In genomic region chr10:109918707-109919106, GRCh38 we compare ENCODE assay signal across 8 cellular contexts. TPM values are rescaled to one million over a fixed set of nuclear protein-coding genes. Genes with fewer than 3 reads are reported as not detected.
A peak's percentile ranks its signal among the peaks of the same experiment; 100 is the strongest.
DNase-seq lines count a peak whose midpoint lies in the region; ATAC-seq and TF ChIP-seq lines count a peak whose summit lies in the region.
"Not testable (repeated sequence)": the region's sequence is repeated elsewhere in the genome, so short reads cannot be mapped to it uniquely, and the experiment has no call there.

No MANE protein-coding gene starts in this region.

- not testable (repeated sequence) for BruUV-seq in Caco-2 (replicated peaks; lab: Mats Ljungman, UMichigan)

- intact Hi-C loops in Caco-2 (cut with micrococcal nuclease; ENCODE audit: unreplicated experiment) = not testable (repeated sequence)
- intact Hi-C loops in activated CD8-positive, alpha-beta T cell treated with anti-CD3 and anti-CD28 coated beads for 36 hours (cut with micrococcal nuclease) = loop anchor here (5.0 kb wide), 2 partner anchors 94 to 154 kb away; no protein-coding TSS in a partner anchor

- peak overlapping the region; percentile 45 for H3K27ac Mint-ChIP-seq in Caco-2 (ENCODE audit: unreplicated experiment)
- not testable (repeated sequence) for H3K27ac Mint-ChIP-seq in T-cell
- H3K27ac Mint-ChIP-seq in activated CD8-positive, alpha-beta T cell treated with anti-CD3 and anti-CD28 coated beads for 36 hours = peak overlapping the region; percentile 78
- peak overlapping the region; percentile 68 for H3K27ac Mint-ChIP-seq in activated naive CD4-positive, alpha-beta T cell treated with anti-CD3 and anti-CD28 coated beads, Interleukin-2, amount 50 U/mL, for 24 hours
- peak overlapping the region; percentile 35 for H3K27ac Mint-ChIP-seq in activated naive CD8-positive, alpha-beta T cell treated with anti-CD3 and anti-CD28 coated beads, Interleukin-2, amount 50 U/mL, for 24 hours
- H3K27ac Mint-ChIP-seq in effector memory CD8-positive, alpha-beta T cell = peak overlapping the region in 1 of 2 donors; percentile 0
- peak overlapping the region; percentile 37 to 40 for H3K27ac Mint-ChIP-seq in natural killer cell treated with Interleukin-12 subunit alpha and Interleukin-12 subunit beta and Interleukin-15 and Interleukin-18, amount 100 ng/mL, for 72 hours
- H3K27ac Mint-ChIP-seq in stimulated activated naive CD8-positive, alpha-beta T cell treated with anti-CD3 and anti-CD28 coated beads, Interleukin-15, Interleukin-2, amounts not matched to agents 100 ng/mL and 50 ng/mL, for 24 hours = peak overlapping the region; percentile 78

- H3K4me3 Mint-ChIP-seq in Caco-2 (ENCODE audit: unreplicated experiment); activated CD8-positive, alpha-beta T cell treated with anti-CD3 and anti-CD28 coated beads for 36 hours; activated naive CD8-positive, alpha-beta T cell treated with anti-CD3 and anti-CD28 coated beads, Interleukin-2, amount 50 U/mL, for 24 hours; stimulated activated naive CD8-positive, alpha-beta T cell treated with anti-CD3 and anti-CD28 coated beads, Interleukin-15, Interleukin-2, amounts not matched to agents 100 ng/mL and 50 ng/mL, for 24 hours: not testable (repeated sequence)
- H3K4me3 Mint-ChIP-seq in T-cell = peak overlapping the region in 2 of 3 donors; percentile 9 to 21
- peak overlapping the region; percentile 30 for H3K4me3 Mint-ChIP-seq in activated naive CD4-positive, alpha-beta T cell treated with anti-CD3 and anti-CD28 coated beads, Interleukin-2, amount 50 U/mL, for 24 hours
- peak overlapping the region; percentile 29 to 42 for H3K4me3 Mint-ChIP-seq in effector memory CD8-positive, alpha-beta T cell
- H3K4me3 Mint-ChIP-seq in natural killer cell treated with Interleukin-12 subunit alpha and Interleukin-12 subunit beta and Interleukin-15 and Interleukin-18, amount 100 ng/mL, for 72 hours = peak overlapping the region; percentile 25

- not testable (repeated sequence) for H3K36me3 ChIP-seq in Caco-2 (ENCODE audit: control insufficient read depth, insufficient read depth, low read length)

- CTCF ChIA-PET in Caco-2 (lab: Charles Lee) = not testable (repeated sequence)
- CTCF ChIA-PET in T-cell (lab: Charles Lee) = interaction anchor here (0.7 kb wide), 2 partner anchors 58 to 686 kb away, joined by 3 to 6 read pairs; no protein-coding TSS in a partner anchor
- CTCF ChIA-PET in activated CD8-positive, alpha-beta T cell treated with anti-CD3 and anti-CD28 coated beads for 36 hours (lab: Charles Lee) = interaction anchor here (1.2 kb wide), 1 partner anchor 35 kb away, joined by 3 read pairs; no protein-coding TSS in a partner anchor

- DNase-seq in Caco-2; T-cell; activated CD8-positive, alpha-beta T cell treated with anti-CD3 and anti-CD28 coated beads for 36 hours; activated naive CD8-positive, alpha-beta T cell treated with anti-CD3 and anti-CD28 coated beads, Interleukin-2, amount 50 U/mL, for 24 hours; effector memory CD8-positive, alpha-beta T cell; natural killer cell treated with Interleukin-12 subunit alpha and Interleukin-12 subunit beta and Interleukin-15 and Interleukin-18, amount 100 ng/mL, for 72 hours (ENCODE audit: low spot score): not testable (repeated sequence)

- H3K27me3 Mint-ChIP-seq in Caco-2 (ENCODE audit: insufficient read depth, unreplicated experiment); T-cell; activated CD8-positive, alpha-beta T cell treated with anti-CD3 and anti-CD28 coated beads for 36 hours; activated naive CD4-positive, alpha-beta T cell treated with anti-CD3 and anti-CD28 coated beads, Interleukin-2, amount 50 U/mL, for 24 hours; activated naive CD8-positive, alpha-beta T cell treated with anti-CD3 and anti-CD28 coated beads, Interleukin-2, amount 50 U/mL, for 24 hours; effector memory CD8-positive, alpha-beta T cell; natural killer cell treated with Interleukin-12 subunit alpha and Interleukin-12 subunit beta and Interleukin-15 and Interleukin-18, amount 100 ng/mL, for 72 hours; stimulated activated naive CD8-positive, alpha-beta T cell treated with anti-CD3 and anti-CD28 coated beads, Interleukin-15, Interleukin-2, amounts not matched to agents 100 ng/mL and 50 ng/mL, for 24 hours: not testable (repeated sequence)

- not testable (repeated sequence) for H3K9me3 ChIP-seq in Caco-2

- H3K9me3 Mint-ChIP-seq in Caco-2 (ENCODE audit: unreplicated experiment) = peaks cover 10% of the 10 kb centered on the region
- H3K9me3 Mint-ChIP-seq in T-cell; activated CD8-positive, alpha-beta T cell treated with anti-CD3 and anti-CD28 coated beads for 36 hours; activated naive CD4-positive, alpha-beta T cell treated with anti-CD3 and anti-CD28 coated beads, Interleukin-2, amount 50 U/mL, for 24 hours; activated naive CD8-positive, alpha-beta T cell treated with anti-CD3 and anti-CD28 coated beads, Interleukin-2, amount 50 U/mL, for 24 hours; effector memory CD8-positive, alpha-beta T cell; natural killer cell treated with Interleukin-12 subunit alpha and Interleukin-12 subunit beta and Interleukin-15 and Interleukin-18, amount 100 ng/mL, for 72 hours; stimulated activated naive CD8-positive, alpha-beta T cell treated with anti-CD3 and anti-CD28 coated beads, Interleukin-15, Interleukin-2, amounts not matched to agents 100 ng/mL and 50 ng/mL, for 24 hours: not testable (repeated sequence)

- H3K36me3 Mint-ChIP-seq in Caco-2 (ENCODE audit: insufficient read depth, unreplicated experiment) = peaks cover 44% of the 10 kb centered on the region
- H3K36me3 Mint-ChIP-seq in T-cell; activated naive CD4-positive, alpha-beta T cell treated with anti-CD3 and anti-CD28 coated beads, Interleukin-2, amount 50 U/mL, for 24 hours; effector memory CD8-positive, alpha-beta T cell (ENCODE audit: insufficient read depth); natural killer cell treated with Interleukin-12 subunit alpha and Interleukin-12 subunit beta and Interleukin-15 and Interleukin-18, amount 100 ng/mL, for 72 hours: not testable (repeated sequence)
- H3K36me3 Mint-ChIP-seq in activated CD8-positive, alpha-beta T cell treated with anti-CD3 and anti-CD28 coated beads for 36 hours (ENCODE audit: low read depth) = peaks cover 59% of the 10 kb centered on the region
- peaks cover 43% of the 10 kb centered on the region for H3K36me3 Mint-ChIP-seq in activated naive CD8-positive, alpha-beta T cell treated with anti-CD3 and anti-CD28 coated beads, Interleukin-2, amount 50 U/mL, for 24 hours (ENCODE audit: low read depth)
- peaks cover 52% of the 10 kb centered on the region for H3K36me3 Mint-ChIP-seq in stimulated activated naive CD8-positive, alpha-beta T cell treated with anti-CD3 and anti-CD28 coated beads, Interleukin-15, Interleukin-2, amounts not matched to agents 100 ng/mL and 50 ng/mL, for 24 hours (ENCODE audit: low read depth)

- H3K4me1 Mint-ChIP-seq in Caco-2 (ENCODE audit: low read depth, unreplicated experiment) (peaks cover 36% of the 10 kb centered on the region), T-cell (peaks cover 74 to 87% (median 81%) of the 10 kb centered on the region in 3 donors)
- H3K4me1 Mint-ChIP-seq in activated CD8-positive, alpha-beta T cell treated with anti-CD3 and anti-CD28 coated beads for 36 hours (ENCODE audit: low read depth) = peaks cover 73% of the 10 kb centered on the region
- H3K4me1 Mint-ChIP-seq in activated naive CD4-positive, alpha-beta T cell treated with anti-CD3 and anti-CD28 coated beads, Interleukin-2, amount 50 U/mL, for 24 hours = peaks cover 88% of the 10 kb centered on the region
- H3K4me1 Mint-ChIP-seq in activated naive CD8-positive, alpha-beta T cell treated with anti-CD3 and anti-CD28 coated beads, Interleukin-2, amount 50 U/mL, for 24 hours = peaks cover 89% of the 10 kb centered on the region
- peaks cover 54 to 71% of the 10 kb centered on the region in 2 donors for H3K4me1 Mint-ChIP-seq in effector memory CD8-positive, alpha-beta T cell (ENCODE audit: low read depth in 2 of 2)
- H3K4me1 Mint-ChIP-seq in natural killer cell treated with Interleukin-12 subunit alpha and Interleukin-12 subunit beta and Interleukin-15 and Interleukin-18, amount 100 ng/mL, for 72 hours (ENCODE audit: low read depth in 2 of 2) = peaks cover 57 to 69% of the 10 kb centered on the region in 2 donors
- H3K4me1 Mint-ChIP-seq in stimulated activated naive CD8-positive, alpha-beta T cell treated with anti-CD3 and anti-CD28 coated beads, Interleukin-15, Interleukin-2, amounts not matched to agents 100 ng/mL and 50 ng/mL, for 24 hours (ENCODE audit: low read depth) = peaks cover 91% of the 10 kb centered on the region

- TF ChIP-seq CTCF in Caco-2 (IDR thresholded peaks at IDR 0.05; ENCODE audit: insufficient read depth in 1 of 2, low read depth in 1 of 2, low read length in 1 of 2, severe bottlenecking in 1 of 2, unreplicated experiment in 1 of 2); activated CD8-positive, alpha-beta T cell treated with anti-CD3 and anti-CD28 coated beads for 36 hours (IDR thresholded peaks at IDR 0.05): not testable (repeated sequence)

- H3K27me3 ChIP-seq in Caco-2 (replicated peaks; ENCODE audit: control insufficient read depth, insufficient read depth, low read length) = not testable (repeated sequence)

- H3K4me1 ChIP-seq in Caco-2 = peaks cover 51% of the 10 kb centered on the region

- ATAC-seq in T-cell (replicated peaks in 1 of 4); activated CD8-positive, alpha-beta T cell treated with anti-CD3 and anti-CD28 coated beads for 36 hours; activated naive CD8-positive, alpha-beta T cell treated with anti-CD3 and anti-CD28 coated beads, Interleukin-2, amount 50 U/mL, for 24 hours; effector memory CD8-positive, alpha-beta T cell (replicated peaks); natural killer cell treated with Interleukin-12 subunit alpha and Interleukin-12 subunit beta and Interleukin-15 and Interleukin-18, amount 100 ng/mL, for 72 hours: not testable (repeated sequence)

- POLR2A ChIA-PET in Caco-2 (lab: Charles Lee); T-cell (lab: Charles Lee); activated CD8-positive, alpha-beta T cell treated with anti-CD3 and anti-CD28 coated beads for 36 hours (lab: Charles Lee): not testable (repeated sequence)

- H3K4me3 ChIP-seq in Caco-2 (ENCODE audit: low read depth, low read length) = not testable (repeated sequence)

RNA-seq across cellular contexts. Expression of gene XPNPEP1, which starts 4.6 kb away (rescaled TPM):
- 76.6 and 92.4 TPM in 2 replicates for total RNA-seq in Caco-2 (2022)
- total RNA-seq in T-cell = 10 to 100 TPM; 40.0 to 63.9 (median 44.6) TPM
- 10 to 100 TPM; 96.5 to 97.0 TPM for total RNA-seq in activated CD8-positive, alpha-beta T cell treated with anti-CD3 and anti-CD28 coated beads for 36 hours
- 10 to 100 TPM; 98.8 to 99.9 TPM for total RNA-seq in natural killer cell treated with Interleukin-12 subunit alpha and Interleukin-12 subunit beta and Interleukin-15 and Interleukin-18, amount 100 ng/mL, for 72 hours
